8 cellular contexts compared by ENCODE assay signal in the genomic region with DNA sequence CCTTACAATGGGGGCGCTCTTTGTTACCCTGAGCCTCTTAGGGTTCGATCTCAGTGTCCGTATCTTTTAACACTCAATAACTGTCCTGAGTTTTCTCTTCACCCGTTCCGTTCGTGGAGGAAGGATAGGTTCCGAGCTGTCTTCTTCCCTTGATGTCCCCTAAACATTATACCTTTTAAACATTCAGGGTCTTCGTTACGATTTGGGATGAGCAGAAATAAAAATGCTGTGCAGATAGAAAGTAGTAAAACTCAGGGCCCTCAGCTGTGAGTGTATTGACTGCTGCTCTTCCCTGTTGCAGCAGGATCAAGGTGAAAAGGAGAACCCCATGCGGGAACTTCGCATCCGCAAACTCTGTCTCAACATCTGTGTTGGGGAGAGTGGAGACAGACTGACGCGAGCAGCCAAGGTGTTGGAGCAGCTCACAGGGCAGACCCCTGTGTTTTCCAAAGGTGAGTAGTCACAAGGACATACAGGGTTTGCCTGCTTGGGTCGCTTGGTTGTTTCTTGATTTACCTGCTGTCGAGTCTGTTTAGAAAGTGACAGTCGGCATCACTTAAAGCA. TPM values are rescaled to one million over a fixed set of nuclear protein-coding genes. Genes with fewer than 3 reads are reported as not detected.
DNase-seq lines count a peak whose midpoint lies in the region; ATAC-seq and TF ChIP-seq lines count a peak whose summit lies in the region.

No MANE protein-coding gene starts in this region.

- H3K36me3 ChIP-seq in iPS-15b (ENCODE audit: control insufficient read depth, insufficient read depth, low read length) = peaks cover 48% of the 10 kb centered on the region

- H3K27me3 Mint-ChIP-seq in activated CD8-positive, alpha-beta T cell treated with anti-CD3 and anti-CD28 coated beads for 36 hours = no peaks in the 10 kb centered on the region
- no peaks in the 10 kb centered on the region for H3K27me3 Mint-ChIP-seq in stimulated activated naive CD8-positive, alpha-beta T cell treated with anti-CD3 and anti-CD28 coated beads, Interleukin-15, amount 100 ng/mL, for 72 hours

- H3K36me3 Mint-ChIP-seq in activated CD8-positive, alpha-beta T cell treated with anti-CD3 and anti-CD28 coated beads for 36 hours (ENCODE audit: low read depth) = peaks cover 56% of the 10 kb centered on the region

- peak overlapping the region; percentile 98 for H3K27ac Mint-ChIP-seq in activated CD8-positive, alpha-beta T cell treated with anti-CD3 and anti-CD28 coated beads for 36 hours
- H3K27ac Mint-ChIP-seq in stimulated activated naive CD8-positive, alpha-beta T cell treated with anti-CD3 and anti-CD28 coated beads, Interleukin-15, amount 100 ng/mL, for 72 hours = peak overlapping the region; percentile 98 to 100

- POLR2A ChIA-PET in activated CD8-positive, alpha-beta T cell treated with anti-CD3 and anti-CD28 coated beads for 36 hours (lab: Charles Lee) = interaction anchor here (0.7 to 3.2 kb wide), 24 partner anchors 9 to 324 kb away, joined by 3 to 31 read pairs (median 4); partner anchors contain the start of genes ELOA and PITHD1

- peak overlapping the region; percentile 99 for H3K4me3 ChIP-seq in iPS-15b (ENCODE audit: low read depth, low read length)

- CTCF ChIA-PET in activated CD8-positive, alpha-beta T cell treated with anti-CD3 and anti-CD28 coated beads for 36 hours (lab: Charles Lee) = interaction anchor here (1.2 to 2.4 kb wide), 10 partner anchors 9 to 142 kb away, joined by 3 to 13 read pairs (median 4); partner anchors contain the start of genes ELOA and PITHD1

- H3K9ac ChIP-seq in iPS-15b (ENCODE audit: low read depth, low read length) = peak overlapping the region; percentile 100

- H3K9me3 ChIP-seq in iPS-15b (ENCODE audit: control insufficient read depth, insufficient read depth, low read length) = no peaks in the 10 kb centered on the region

- peaks cover 9% of the 10 kb centered on the region for H3K4me1 ChIP-seq in iPS-15b (ENCODE audit: control insufficient read depth, insufficient read depth, low read length)

- H3K9me3 Mint-ChIP-seq in activated CD8-positive, alpha-beta T cell treated with anti-CD3 and anti-CD28 coated beads for 36 hours = no peaks in the 10 kb centered on the region
- peaks cover 0 to 7% of the 10 kb centered on the region in 2 donors for H3K9me3 Mint-ChIP-seq in stimulated activated naive CD8-positive, alpha-beta T cell treated with anti-CD3 and anti-CD28 coated beads, Interleukin-15, amount 100 ng/mL, for 72 hours

- ATAC-seq in activated CD8-positive, alpha-beta T cell treated with anti-CD3 and anti-CD28 coated beads for 36 hours = no peak
- no peak for ATAC-seq in stimulated activated naive CD8-positive, alpha-beta T cell treated with anti-CD3 and anti-CD28 coated beads, Interleukin-15, amount 100 ng/mL, for 72 hours

- no peak for TF ChIP-seq CTCF in activated CD8-positive, alpha-beta T cell treated with anti-CD3 and anti-CD28 coated beads for 36 hours (IDR thresholded peaks at IDR 0.05)

- peaks cover 48% of the 10 kb centered on the region for H3K4me1 Mint-ChIP-seq in activated CD8-positive, alpha-beta T cell treated with anti-CD3 and anti-CD28 coated beads for 36 hours (ENCODE audit: low read depth)
- H3K4me1 Mint-ChIP-seq in stimulated activated naive CD8-positive, alpha-beta T cell treated with anti-CD3 and anti-CD28 coated beads, Interleukin-15, amount 100 ng/mL, for 72 hours = peaks cover 56% of the 10 kb centered on the region

- peak overlapping the region; percentile 95 for H3K4me3 Mint-ChIP-seq in activated CD8-positive, alpha-beta T cell treated with anti-CD3 and anti-CD28 coated beads for 36 hours
- H3K4me3 Mint-ChIP-seq in stimulated activated naive CD8-positive, alpha-beta T cell treated with anti-CD3 and anti-CD28 coated beads, Interleukin-15, amount 100 ng/mL, for 72 hours = peak overlapping the region; percentile 84 to 95

- no peaks in the 10 kb centered on the region for H3K27me3 ChIP-seq in iPS-15b (ENCODE audit: control insufficient read depth, insufficient read depth, low read length)

- intact Hi-C loops in activated CD8-positive, alpha-beta T cell treated with anti-CD3 and anti-CD28 coated beads for 36 hours (cut with micrococcal nuclease) = no loop called here

- peak; percentile 34 for DNase-seq in SKM-1 treated with dmso at 0.1 percent for 144 hours (lab: John Stamatoyannopoulos, UW; ENCODE audit: unreplicated experiment)
- DNase-seq in SKM-1 (lab: John Stamatoyannopoulos, UW; ENCODE audit: unreplicated experiment) = no peak
- no peak for DNase-seq in activated CD8-positive, alpha-beta T cell treated with anti-CD3 and anti-CD28 coated beads for 36 hours
- DNase-seq in stimulated activated naive CD8-positive, alpha-beta T cell treated with anti-CD3 and anti-CD28 coated beads, Interleukin-15, amount 100 ng/mL, for 72 hours = no peak
- no peak for DNase-seq in C1 segment of cervical spinal cord (lab: John Stamatoyannopoulos, UW)
- DNase-seq in NCI-H1048 (lab: John Stamatoyannopoulos, UW) = no peak
- DNase-seq in Kasumi-1 (lab: John Stamatoyannopoulos, UW) = no peak

RNA-seq across cellular contexts. Expression of gene RPL11, which starts 0.8 kb away (rescaled TPM):
- 1,000 to 10,000 TPM; 1,493 to 1,569 TPM for total RNA-seq in activated CD8-positive, alpha-beta T cell treated with anti-CD3 and anti-CD28 coated beads for 36 hours

RNA-seq across cellular contexts. Expression of gene ELOA, which starts 50.9 kb away (rescaled TPM):
- 10 to 100 TPM; 29.7 to 29.9 TPM for total RNA-seq in activated CD8-positive, alpha-beta T cell treated with anti-CD3 and anti-CD28 coated beads for 36 hours
